ENCODE assay signal across 8 cellular contexts in the genomic region with DNA sequence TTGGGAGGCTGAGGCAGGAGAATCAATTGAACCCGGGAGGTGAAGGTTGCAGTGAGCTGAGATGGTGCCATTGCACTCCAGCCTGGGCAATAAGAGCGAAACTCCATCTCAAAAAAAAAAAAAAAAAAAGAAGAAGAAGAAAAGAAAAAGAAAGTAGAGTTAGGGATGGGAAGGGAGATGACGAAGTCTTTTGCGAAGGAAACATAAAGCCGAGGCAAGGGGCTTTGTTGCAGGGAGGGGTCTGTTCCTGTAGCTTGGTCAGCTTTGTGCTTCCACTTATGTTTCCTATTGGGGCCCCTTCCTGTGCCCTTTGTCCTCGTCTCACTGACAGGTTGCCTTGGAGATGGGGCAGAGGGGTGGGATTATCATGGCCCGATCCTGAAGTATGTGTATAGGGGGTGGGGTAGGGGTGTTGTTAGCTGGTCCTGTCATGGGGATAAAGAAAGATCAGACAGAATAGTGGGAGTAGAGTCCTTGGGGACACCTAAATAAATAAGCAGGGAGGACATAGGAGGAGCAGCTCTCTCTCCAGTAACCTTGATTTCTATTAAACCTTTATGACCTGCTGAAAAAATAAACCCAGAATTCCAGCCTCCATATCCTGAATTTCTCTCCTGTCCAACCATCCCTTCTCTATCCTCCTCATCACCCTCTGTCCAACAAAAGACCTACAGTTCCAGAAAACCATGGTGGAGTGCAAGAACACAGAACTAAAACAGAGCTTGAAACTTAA. TPM values are rescaled to one million over a fixed set of nuclear protein-coding genes. Genes with fewer than 3 reads are reported as not detected.
DNase-seq lines count a peak whose midpoint lies in the region; ATAC-seq and TF ChIP-seq lines count a peak whose summit lies in the region.

No MANE protein-coding gene starts in this region.

- peaks cover 29% of the 10 kb centered on the region for H3K36me3 Mint-ChIP-seq in endodermal cell (ENCODE audit: low read depth)

- DNase-seq in right atrium auricular region (ENCODE audit: low spot score) (no peak), left cardiac atrium (no peak), RWPE1 (ENCODE audit: low spot score) (no peak), endodermal cell (peak; percentile 60), prostate gland (ENCODE audit: low spot score) (no peak), AG08396 (ENCODE audit: low spot score) (no peak)

- no peak for TF ChIP-seq POLR2A in prostate gland (IDR thresholded peaks at IDR 0.05)

- TF ChIP-seq CTCF in right atrium auricular region (IDR thresholded peaks at IDR 0.05) (no peak), RWPE1 (conservative IDR thresholded peaks at IDR 0.05; ENCODE audit: low read depth) (no peak), endodermal cell (conservative IDR thresholded peaks at IDR 0.05) (no peak), prostate gland (IDR thresholded peaks at IDR 0.05) (no peak)

- POLR2A ChIA-PET in RWPE1 (lab: Yijun Ruan, JAX; ENCODE audit: low non-redundant PET): interaction anchor here (0.5 kb wide), 1 partner anchor 85 kb away, joined by 4 read pairs; a partner anchor contains a TSS

- no peaks in the 10 kb centered on the region for H3K9me3 ChIP-seq in right atrium auricular region
- H3K9me3 ChIP-seq in endodermal cell (ENCODE audit: control insufficient read depth, low read length): no peaks in the 10 kb centered on the region
- H3K9me3 ChIP-seq in prostate gland: no peaks in the 10 kb centered on the region

- H3K36me3 ChIP-seq in right atrium auricular region (peaks cover 19% of the 10 kb centered on the region), endodermal cell (ENCODE audit: control insufficient read depth, insufficient read depth, low read length) (peaks cover 25% of the 10 kb centered on the region), prostate gland (peaks cover 0 to 4% of the 10 kb centered on the region in 2 donors)

- H3K27me3 ChIP-seq in right atrium auricular region: no peaks in the 10 kb centered on the region
- H3K27me3 ChIP-seq in endodermal cell (ENCODE audit: control insufficient read depth, insufficient read depth, low read length, poor library complexity, severe bottlenecking): no peaks in the 10 kb centered on the region
- H3K27me3 ChIP-seq in prostate gland (replicated peaks; ENCODE audit: insufficient read depth): no peaks in the 10 kb centered on the region

- ATAC-seq in left cardiac atrium (no peak), GM21619 (IDR thresholded peaks at IDR 0.05; ENCODE audit: unreplicated experiment) (no peak), HG02884 (IDR thresholded peaks at IDR 0.05; ENCODE audit: unreplicated experiment) (no peak)

- peak overlapping the region; percentile 38 for H3K9ac ChIP-seq in endodermal cell (ENCODE audit: extremely low read depth, low read length, poor library complexity, severe bottlenecking)

- intact Hi-C loops in left cardiac atrium (cut with DNase I): loop anchor here in 1 of 2 donors (10.0 kb wide), 2 partner anchors 57 to 97 kb away; a partner anchor contains a TSS
- intact Hi-C loops in prostate gland (cut with DNase I): loop anchor here (5.0 kb wide), 1 partner anchor 85 kb away; no protein-coding TSS in a partner anchor

- H3K9me3 Mint-ChIP-seq in endodermal cell: no peaks in the 10 kb centered on the region

- H3K27me3 Mint-ChIP-seq in endodermal cell (ENCODE audit: insufficient read depth): no peaks in the 10 kb centered on the region

- H3K4me1 Mint-ChIP-seq in endodermal cell: peaks cover 41% of the 10 kb centered on the region

- peak overlapping the region; percentile 93 for H3K27ac Mint-ChIP-seq in endodermal cell

- peak overlapping the region; percentile 93 to 96 for H3K27ac ChIP-seq in right atrium auricular region
- H3K27ac ChIP-seq in RWPE1: peak overlapping the region; percentile 96
- peak overlapping the region; percentile 87 for H3K27ac ChIP-seq in endodermal cell (ENCODE audit: low read depth, low read length)
- peak overlapping the region; percentile 94 to 98 for H3K27ac ChIP-seq in prostate gland

- H3K4me1 ChIP-seq in right atrium auricular region (peaks cover 0 to 57% of the 10 kb centered on the region in 2 donors), endodermal cell (ENCODE audit: control insufficient read depth, insufficient read depth, low read length) (peaks cover 18% of the 10 kb centered on the region), prostate gland (replicated peaks) (peaks cover 17% of the 10 kb centered on the region)

- CTCF ChIA-PET in RWPE1 (lab: Yijun Ruan, JAX): interaction anchor here (0.6 kb wide), 1 partner anchor 58 kb away, joined by 4 read pairs; no protein-coding TSS in a partner anchor

- peak overlapping the region; percentile 99 for H3K4me3 Mint-ChIP-seq in endodermal cell

- 19 to 50% methylated on average over 4 to 6 of the region's 7 CpGs for WGBS in endodermal cell (ENCODE audit: insufficient coverage in 1 of 2, insufficient read length in 1 of 2), 2 experiments
- WGBS in prostate gland: 48% methylated on average over 7 of the region's 7 CpGs

- H3K4me3 ChIP-seq in right atrium auricular region (no peak overlapping the region), endodermal cell (ENCODE audit: low read length) (peak overlapping the region; percentile 51), prostate gland (peak overlapping the region in 1 of 2 donors; percentile 4)

RNA-seq across cellular contexts. Expression of a gene that starts 1.2 kb away (rescaled TPM):
- total RNA-seq in right atrium auricular region (100 to 1,000 TPM in 1 of 2 donors, 10 to 100 TPM in 1; 90.9 to 194 TPM), left cardiac atrium (100 to 1,000 TPM; 151 to 196 TPM), endodermal cell (100 to 1,000 TPM; 289 to 380 TPM), prostate gland (100 to 1,000 TPM; 224 to 331 TPM)
- 265 TPM for polyA plus RNA-seq in endodermal cell (2013, experiment 1 of 2)
- polyA plus RNA-seq in endodermal cell (2013, experiment 2 of 2): 271 TPM

RNA-seq across cellular contexts. Expression of a gene that starts 2.3 kb away (rescaled TPM):
- total RNA-seq in right atrium auricular region (under 1 TPM; 0.37 to 0.98 TPM), left cardiac atrium (1 to 10 TPM; 2.6 to 3.0 TPM), endodermal cell (10 to 100 TPM; 35.7 to 57.2 TPM), prostate gland (10 to 100 TPM; 10.5 to 72.4 TPM)
- 61.1 TPM for polyA plus RNA-seq in endodermal cell (2013, experiment 1 of 2)
- 49.7 TPM for polyA plus RNA-seq in endodermal cell (2013, experiment 2 of 2)

RNA-seq across cellular contexts. Expression of a gene that starts 8.4 kb away (rescaled TPM):
- 10 to 100 TPM; 53.5 to 93.3 TPM for total RNA-seq in right atrium auricular region
- 10 to 100 TPM; 55.6 to 56.2 TPM for total RNA-seq in left cardiac atrium
- total RNA-seq in endodermal cell: 100 to 1,000 TPM; 150 to 153 TPM
- 230 TPM for polyA plus RNA-seq in endodermal cell (2013, experiment 1 of 2)
- polyA plus RNA-seq in endodermal cell (2013, experiment 2 of 2): 222 TPM
- total RNA-seq in prostate gland: 10 to 100 TPM; 73.3 to 83.7 TPM

RNA-seq across cellular contexts. Expression of a gene that starts 14.3 kb away (rescaled TPM):
- total RNA-seq in right atrium auricular region: under 1 TPM in 1 of 2 donors, not detected in 1; 0.55 TPM
- under 1 TPM; 0.39 to 0.41 TPM for total RNA-seq in left cardiac atrium
- total RNA-seq in endodermal cell: not detected
- polyA plus RNA-seq in endodermal cell (2013, experiment 1 of 2): not detected
- polyA plus RNA-seq in endodermal cell (2013, experiment 2 of 2): not detected
- total RNA-seq in prostate gland: under 1 TPM in 1 of 2 donors, not detected in 1; 0.74 TPM

RNA-seq across cellular contexts. Expression of a gene that starts 15.9 kb away (rescaled TPM):
- total RNA-seq in right atrium auricular region (1 to 10 TPM in 1 of 2 donors, not detected in 1; 1.3 TPM), left cardiac atrium (not detected), endodermal cell (under 1 TPM; 0.29 to 0.38 TPM), prostate gland (not detected)
- polyA plus RNA-seq in endodermal cell (2013, experiment 1 of 2): 1.1 TPM
- 1.4 TPM for polyA plus RNA-seq in endodermal cell (2013, experiment 2 of 2)
